In genomic region chr13:27830010-27830409, GRCh38 we compare ENCODE assay signal across 9 cellular contexts. TPM values are rescaled to one million over a fixed set of nuclear protein-coding genes. Genes with fewer than 3 reads are reported as not detected.
A peak's percentile ranks its signal among the peaks of the same experiment; 100 is the strongest.
DNase-seq lines count a peak whose midpoint lies in the region; ATAC-seq and TF ChIP-seq lines count a peak whose summit lies in the region.
"Had no signal": no experiment of that assay in that cellular context is flagged by ENCODE, and none has a peak within 500 bp of the region (broad histone marks: within the 10 kb centered on the region; RNA-seq: fewer than 3 reads in every experiment).

No MANE protein-coding gene starts in this region.

- H3K27ac ChIP-seq in psoas muscle (no peak overlapping the region), aorta (ENCODE audit: low read depth in 1 of 2, low read length in 2 of 2) (no peak overlapping the region)

- H3K4me1 ChIP-seq in psoas muscle (peaks cover 5% of the 10 kb centered on the region), aorta (ENCODE audit: control insufficient read depth in 1 of 2, insufficient read depth in 2 of 2, low read length in 2 of 2) (no peaks in the 10 kb centered on the region)

- WGBS in psoas muscle, 3 donors = 3 to 4% (median 3%) methylated on average over 16 to 25 of the region's 25 CpGs
- WGBS in aorta, 2 donors = 3% methylated on average over 25 of the region's 25 CpGs

- ATAC-seq in HG02678 (IDR thresholded peaks at IDR 0.05; ENCODE audit: unreplicated experiment) (peak; percentile 87), psoas muscle (peak; percentile 75 to 84 (median 80)), aorta (ENCODE audit: low FRiP score) (peak; percentile 74)

- no peaks in the 10 kb centered on the region for H3K9me3 ChIP-seq in psoas muscle
- H3K9me3 ChIP-seq in aorta (ENCODE audit: control insufficient read depth, low read length) = no peaks in the 10 kb centered on the region

- H3K27me3 ChIP-seq in psoas muscle (ENCODE audit: insufficient read depth in 3 of 3, low read length in 2 of 3) (peaks cover 0 to 22% (median 2%) of the 10 kb centered on the region in 3 donors), aorta (ENCODE audit: control insufficient read depth in 1 of 2, insufficient read depth in 2 of 2, low read length in 1 of 2) (no peaks in the 10 kb centered on the region)

- H3K36me3 ChIP-seq in psoas muscle (ENCODE audit: insufficient read depth in 1 of 2, low read depth in 1 of 2) (no peaks in the 10 kb centered on the region), aorta (ENCODE audit: control insufficient read depth in 1 of 2, insufficient read depth in 2 of 2, low read length in 1 of 2) (no peaks in the 10 kb centered on the region)

- H3K4me3 ChIP-seq in psoas muscle (peak overlapping the region; percentile 35), aorta (ENCODE audit: low read length in 2 of 2) (no peak overlapping the region)

- DNase-seq in ELR (ENCODE audit: low read depth) (peak; percentile 43), RKO (ENCODE audit: low spot score) (peak; percentile 42), glomerular visceral epithelial cell (ENCODE audit: extremely low spot score) (peak; percentile 51), psoas muscle (peak; percentile 33 to 58), aorta (peak; percentile 50 to 81), Ammon's horn (ENCODE audit: low spot score) (no peak)
- DNase-seq in activated effector memory CD4-positive, alpha-beta T cell treated with Interleukin-2 at 50 U/mL for 16 hours = peak; percentile 43

- TF ChIP-seq CTCF in psoas muscle (IDR thresholded peaks at IDR 0.05) = peak; percentile 87

- intact Hi-C loops in psoas muscle (cut with DNase I) = loop anchor here (2.0 to 5.0 kb wide), 2 partner anchors 155 to 157 kb away; partner anchors contain the start of gene URAD (in 1 of the 2)
- intact Hi-C loops in aorta (cut with DNase I) = loop anchor here (5.0 to 10.0 kb wide), 2 partner anchors 125 to 152 kb away; no protein-coding TSS in a partner anchor

RNA-seq across cellular contexts. Expression of gene GSX1, which starts 37.7 kb away (rescaled TPM):
- total RNA-seq in psoas muscle = not detected
- not detected for polyA plus RNA-seq in psoas muscle
- total RNA-seq in aorta = not detected
- not detected for polyA plus RNA-seq in aorta
- total RNA-seq: activated CD8-positive, alpha-beta memory T cell treated with anti-CD3 and anti-CD28 coated beads for 36 hours had no signal
